Comparison of ENCODE assay signal across 8 cellular contexts in genomic region chr11:65225284-65226102, GRCh38. TPM values are rescaled to one million over a fixed set of nuclear protein-coding genes. Genes with fewer than 3 reads are reported as not detected.
DNase-seq lines count a peak whose midpoint lies in the region; FAIRE-seq and TF ChIP-seq lines count a peak whose summit lies in the region.

No MANE protein-coding gene starts in this region.

- DNase-seq in AG04449 (ENCODE audit: low read depth, low spot score) (no peak), H7 (peak; percentile 92), T-helper 9 cell (peak; percentile 51), bronchial epithelial cell (ENCODE audit: low read depth) (peak; percentile 69), iris pigment epithelial cell (ENCODE audit: low read depth) (peak; percentile 59), NCI-H187 (lab: John Stamatoyannopoulos, UW) (no peak), NCI-H146 treated with DMSO at 0.1 percent for 48 hours (lab: John Stamatoyannopoulos, UW; ENCODE audit: unreplicated experiment) (no peak)
- peak; percentile 28 to 58 for DNase-seq in stimulated activated CD4-positive, alpha-beta T cell treated with anti-CD3 and anti-CD28 coated beads, Interleukin-12 subunit alpha, Interleukin-12 subunit beta, amount 100 ng/mL, for 24 hours (ENCODE audit: low read depth in 2 of 2)

- peak overlapping the region; percentile 49 for H3K4me3 ChIP-seq in AG04449 (ENCODE audit: low read depth, low read length)
- peak overlapping the region; percentile 49 for H3K4me3 ChIP-seq in H7 (ENCODE audit: insufficient read depth, low read depth, low read length)
- peak overlapping the region; percentile 37 for H3K4me3 ChIP-seq in bronchial epithelial cell (ENCODE audit: low read depth, low read length)

- FAIRE-seq in bronchial epithelial cell (lab: Jason Lieb, UNC) = no peak

- H3K27me3 ChIP-seq in H7 (ENCODE audit: control insufficient read depth, insufficient read depth, low read length) (no peaks in the 10 kb centered on the region; the same call in 1 of the 2 replicates), bronchial epithelial cell (ENCODE audit: control insufficient read depth, insufficient read depth, low read length) (no peaks in the 10 kb centered on the region)

- CTCF ChIA-PET in AG04449 (lab: Yijun Ruan, JAX) = interaction anchor here (0.8 to 7.4 kb wide), 22 partner anchors 10 to 130 kb away, joined by 3 to 102 read pairs (median 5); partner anchors contain the start of genes CDC42EP2, DPF2, POLA2 and TIGD3

- TF ChIP-seq CTCF in AG04449 (IDR thresholded peaks at IDR 0.05; ENCODE audit: insufficient read depth, low read length, missing control alignments) (peak; percentile 47), bronchial epithelial cell (IDR thresholded peaks at IDR 0.05; ENCODE audit: insufficient read depth, low read length, severe bottlenecking) (peak; percentile 66)

- peaks cover 3% of the 10 kb centered on the region for H3K36me3 ChIP-seq in H7 (replicated peaks; ENCODE audit: control insufficient read depth, insufficient read depth, low read length)
- H3K36me3 ChIP-seq in bronchial epithelial cell (ENCODE audit: control insufficient read depth, insufficient read depth, low read length) = peaks cover 7% of the 10 kb centered on the region

- POLR2A ChIA-PET in AG04449 (lab: Yijun Ruan, JAX) = interaction anchor here (0.6 kb wide), 2 partner anchors 91 to 103 kb away, joined by 3 to 4 read pairs; no protein-coding TSS in a partner anchor

RNA-seq across cellular contexts. Expression of gene POLA2, which starts 36.3 kb away (rescaled TPM):
- total RNA-seq in H7 (2014; rRNA removed; shearing (Covaris generic)) = 27.6 and 35.2 TPM in 2 replicates
- 1.3 and 1.6 TPM in 2 replicates for total RNA-seq in bronchial epithelial cell

RNA-seq across cellular contexts. Expression of gene CAPN1, which starts 43.8 kb away (rescaled TPM):
- total RNA-seq in H7 (2014; rRNA removed; shearing (Covaris generic)) = 160 and 165 TPM in 2 replicates
- total RNA-seq in bronchial epithelial cell = 136 and 165 TPM in 2 replicates

RNA-seq across cellular contexts. Expression of gene SPDYC, which starts 55.5 kb away (rescaled TPM):
- 2.0 and 2.3 TPM in 2 replicates for total RNA-seq in H7 (2014; rRNA removed; shearing (Covaris generic))
- not detected in 2 replicates for total RNA-seq in bronchial epithelial cell

Comparison
In these comparisons a context has a peak if more than half of its experiments do, and no peak if none do; other contexts are left out.
1. DNase-seq: peak in H7 (single experiment), T-helper 9 cell (single experiment), bronchial epithelial cell (single experiment), iris pigment epithelial cell (single experiment) and stimulated activated CD4-positive, alpha-beta T cell treated with anti-CD3 and anti-CD28 coated beads, Interleukin-12 subunit alpha, Interleukin-12 subunit beta, amount 100 ng/mL, for 24 hours (2 of 2); none in AG04449 (single experiment), NCI-H187 (0 of 2) and NCI-H146 treated with DMSO at 0.1 percent for 48 hours (single experiment).
2. RNA of gene POLA2, which starts 36.3 kb away (total RNA-seq): 27.6 to 35.2 TPM in H7; 1.3 to 1.6 TPM in bronchial epithelial cell; every median in the first group is over 10 times any median in the second.
3. Peak in every context shown above with its lines, with median percentiles within 50 percentile points of each other: H3K4me3 ChIP-seq.